In genomic region chr1:173064011-173064410, GRCh38 we compare ENCODE assay signal across 29 cellular contexts. TPM values are rescaled to one million over a fixed set of nuclear protein-coding genes. Genes with fewer than 3 reads are reported as not detected.
DNase-seq lines count a peak whose midpoint lies in the region; ATAC-seq and TF ChIP-seq lines count a peak whose summit lies in the region.
"Had no signal": no experiment of that assay in that cellular context is flagged by ENCODE, and none has a peak within 500 bp of the region (broad histone marks: within the 10 kb centered on the region; RNA-seq: fewer than 3 reads in every experiment).

No MANE protein-coding gene starts in this region.

- peak overlapping the region; percentile 53 for H2AFZ ChIP-seq in smooth muscle cell (ENCODE audit: low read depth)

- no peaks in the 10 kb centered on the region for H3K79me2 ChIP-seq in smooth muscle cell (ENCODE audit: low read depth)

- no peak overlapping the region for H3K4me3 ChIP-seq in fibroblast of mammary gland (ENCODE audit: control insufficient read depth, low read depth, low read length)
- H3K4me3 ChIP-seq in smooth muscle cell, result no peak overlapping the region
- H3K4me3 ChIP-seq: adrenal gland, coronary artery, ovary had no signal

- H3K9ac ChIP-seq in smooth muscle cell (ENCODE audit: low read depth), result no peak overlapping the region
- H3K9ac ChIP-seq: KMS-11 had no signal

- H3K4me1 ChIP-seq in smooth muscle cell (ENCODE audit: low read depth), result no peaks in the 10 kb centered on the region
- H3K4me1 ChIP-seq: adrenal gland had no signal

- H3K36me3 Mint-ChIP-seq in WTC11, result no peaks in the 10 kb centered on the region
- no peaks in the 10 kb centered on the region for H3K36me3 Mint-ChIP-seq in stimulated activated memory B cell treated with anti-CD40 and anti-IgM and Interleukin-4, amounts not matched to agents 10 μg/mL and 1 μg/mL and 100 μg/mL, for 72 hours
- H3K36me3 Mint-ChIP-seq: CD4-positive, CD25-positive, alpha-beta regulatory T cell had no signal

- TF ChIP-seq CTCF in WTC11 (IDR thresholded peaks at IDR 0.05) (no peak), fibroblast of mammary gland (conservative IDR thresholded peaks at IDR 0.05; ENCODE audit: control insufficient read depth, insufficient read depth, low read depth, low read length) (no peak), smooth muscle cell (IDR thresholded peaks at IDR 0.05; ENCODE audit: borderline replicate concordance, insufficient read depth, poor library complexity, severe bottlenecking) (no peak)

- H3K27me3 ChIP-seq in smooth muscle cell (ENCODE audit: low read depth), result no peaks in the 10 kb centered on the region
- H3K27me3 ChIP-seq: adrenal gland, ovary had no signal

- ATAC-seq in WTC11 (no peak), HG02759 (IDR thresholded peaks at IDR 0.05; ENCODE audit: unreplicated experiment) (no peak)
- no peak for ATAC-seq in stimulated activated memory B cell treated with anti-CD40 and anti-IgM and Interleukin-4, amounts not matched to agents 10 μg/mL and 1 μg/mL and 100 μg/mL, for 72 hours
- ATAC-seq: activated T-cell treated with anti-CD3 and anti-CD28 coated beads, Interleukin-2, amount 50 U/mL, for 72 hours; left lobe of liver; natural killer cell treated with Interleukin-12 subunit alpha and Interleukin-12 subunit beta and Interleukin-15 and Interleukin-18, amount 100 ng/mL, for 72 hours; right cardiac atrium; T-helper 17 cell had no signal

- no peaks in the 10 kb centered on the region for H4K20me1 ChIP-seq in smooth muscle cell (ENCODE audit: low read depth)

- peak overlapping the region; percentile 64 for H3K4me2 ChIP-seq in smooth muscle cell
- H3K4me2 ChIP-seq: KMS-11 had no signal

- H3K27me3 Mint-ChIP-seq in WTC11 (ENCODE audit: low read depth), result no peaks in the 10 kb centered on the region
- H3K27me3 Mint-ChIP-seq in stimulated activated memory B cell treated with anti-CD40 and anti-IgM and Interleukin-4, amounts not matched to agents 10 μg/mL and 1 μg/mL and 100 μg/mL, for 72 hours, result peaks cover 15% of the 10 kb centered on the region
- H3K27me3 Mint-ChIP-seq: T-helper 17 cell had no signal

- H3K27ac ChIP-seq in smooth muscle cell (ENCODE audit: low read depth), result no peak overlapping the region
- H3K27ac ChIP-seq: adrenal gland, coronary artery, KMS-11, ovary had no signal

- peak overlapping the region; percentile 34; the same call in 1 of the 2 replicates for H3K27ac Mint-ChIP-seq in WTC11
- no peak overlapping the region for H3K27ac Mint-ChIP-seq in stimulated activated memory B cell treated with anti-CD40 and anti-IgM and Interleukin-4, amounts not matched to agents 10 μg/mL and 1 μg/mL and 100 μg/mL, for 72 hours
- H3K27ac Mint-ChIP-seq: activated T-cell treated with anti-CD3 and anti-CD28 coated beads, Interleukin-2, amount 50 U/mL, for 72 hours; CD4-positive, CD25-positive, alpha-beta regulatory T cell had no signal

- CTCF ChIA-PET in WTC11 (lab: Charles Lee), result no interaction called here

- DNase-seq in H4 (ENCODE audit: low spot score) (peak; percentile 53), WTC11 (ENCODE audit: low spot score) (no peak), fibroblast of mammary gland (ENCODE audit: low read depth) (peak; percentile 18), smooth muscle cell (lab: John Stamatoyannopoulos, UW; ENCODE audit: unreplicated experiment) (no peak), hippocampal formation (lab: John Stamatoyannopoulos, UW) (no peak)
- DNase-seq: activated CD4-positive, alpha-beta T cell treated with anti-CD3 and anti-CD28 coated beads for 48 hours; activated naive CD4-positive, alpha-beta T cell treated with Interleukin-2 at 50 U/mL for 16 hours; activated T-cell treated with anti-CD3 and anti-CD28 coated beads, Interleukin-2, amount 50 U/mL, for 72 hours; adrenal gland; CD4-positive, CD25-positive, alpha-beta regulatory T cell; head of caudate nucleus; midbrain; MV-4-11; NCI-H1694 treated with DMSO at 0.1 percent for 48 hours; NCI-H526; ovary; right cardiac atrium; RPMI8226; stimulated activated CD4-positive, alpha-beta T cell treated with anti-CD3 and anti-CD28 coated beads, Interleukin-4, amount 100 ng/mL, for 1 hour; stimulated activated naive CD4-positive, alpha-beta T cell; T-helper 17 cell had no signal

- no peak overlapping the region for H3K4me3 Mint-ChIP-seq in WTC11
- H3K4me3 Mint-ChIP-seq in stimulated activated memory B cell treated with anti-CD40 and anti-IgM and Interleukin-4, amounts not matched to agents 10 μg/mL and 1 μg/mL and 100 μg/mL, for 72 hours, result no peak overlapping the region
- H3K4me3 Mint-ChIP-seq: activated T-cell treated with anti-CD3 and anti-CD28 coated beads, Interleukin-2, amount 50 U/mL, for 72 hours; CD4-positive, CD25-positive, alpha-beta regulatory T cell; natural killer cell treated with Interleukin-12 subunit alpha and Interleukin-12 subunit beta and Interleukin-15 and Interleukin-18, amount 100 ng/mL, for 72 hours; T-helper 17 cell had no signal

- H3K4me1 Mint-ChIP-seq in WTC11, result peaks cover 5% of the 10 kb centered on the region; the same call in 1 of the 2 replicates
- peaks cover 9% of the 10 kb centered on the region for H3K4me1 Mint-ChIP-seq in stimulated activated memory B cell treated with anti-CD40 and anti-IgM and Interleukin-4, amounts not matched to agents 10 μg/mL and 1 μg/mL and 100 μg/mL, for 72 hours
- H3K4me1 Mint-ChIP-seq: CD4-positive, CD25-positive, alpha-beta regulatory T cell; T-helper 17 cell had no signal

- no peaks in the 10 kb centered on the region for H3F3A ChIP-seq in smooth muscle cell (ENCODE audit: low read depth)

- WGBS in smooth muscle cell (ENCODE audit: low lambda C conversion rate), result 24% methylated on average over 3 of the region's 3 CpGs

- no peaks in the 10 kb centered on the region for H3K36me3 ChIP-seq in smooth muscle cell (ENCODE audit: low read depth)
- H3K36me3 ChIP-seq: adrenal gland, ovary had no signal

- H3K9me3 Mint-ChIP-seq in WTC11, result peaks cover 8% of the 10 kb centered on the region
- H3K9me3 Mint-ChIP-seq in stimulated activated memory B cell treated with anti-CD40 and anti-IgM and Interleukin-4, amounts not matched to agents 10 μg/mL and 1 μg/mL and 100 μg/mL, for 72 hours, result no peaks in the 10 kb centered on the region

- H3K9me3 ChIP-seq in smooth muscle cell (replicated peaks; ENCODE audit: low read depth), result no peaks in the 10 kb centered on the region
- H3K9me3 ChIP-seq: adrenal gland, ovary had no signal

- POLR2A ChIA-PET in WTC11 (lab: Charles Lee), result no interaction called here

TF ChIP-seq in WTC11, 78 proteins besides CTCF, POLR2A, EP300 and RAD21 (continues in another document):
- TF ChIP-seq, protein P1, sequence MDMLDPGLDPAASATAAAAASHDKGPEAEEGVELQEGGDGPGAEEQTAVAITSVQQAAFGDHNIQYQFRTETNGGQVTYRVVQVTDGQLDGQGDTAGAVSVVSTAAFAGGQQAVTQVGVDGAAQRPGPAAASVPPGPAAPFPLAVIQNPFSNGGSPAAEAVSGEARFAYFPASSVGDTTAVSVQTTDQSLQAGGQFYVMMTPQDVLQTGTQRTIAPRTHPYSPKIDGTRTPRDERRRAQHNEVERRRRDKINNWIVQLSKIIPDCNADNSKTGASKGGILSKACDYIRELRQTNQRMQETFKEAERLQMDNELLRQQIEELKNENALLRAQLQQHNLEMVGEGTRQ (CRISPR knock-in tag; IDR thresholded peaks at IDR 0.05), result no peak
- TF ChIP-seq EMX1 (CRISPR knock-in tag; IDR thresholded peaks at IDR 0.05), result no peak
- TF ChIP-seq ZBTB21 (CRISPR knock-in tag; IDR thresholded peaks at IDR 0.05; ENCODE audit: borderline replicate concordance), result no peak
- TF ChIP-seq E2F4 (CRISPR knock-in tag; IDR thresholded peaks at IDR 0.05; ENCODE audit: borderline replicate concordance, low read depth), result no peak
- no peak for TF ChIP-seq NFATC4 (CRISPR knock-in tag; IDR thresholded peaks at IDR 0.05)
- no peak for TF ChIP-seq ZNF138 (CRISPR knock-in tag; conservative IDR thresholded peaks at IDR 0.05)
- no peak for TF ChIP-seq NR3C1 (CRISPR knock-in tag; conservative IDR thresholded peaks at IDR 0.05; ENCODE audit: low read depth)
- no peak for TF ChIP-seq ZNF396 (CRISPR knock-in tag; IDR thresholded peaks at IDR 0.05; ENCODE audit: borderline replicate concordance)
- TF ChIP-seq, protein P2, sequence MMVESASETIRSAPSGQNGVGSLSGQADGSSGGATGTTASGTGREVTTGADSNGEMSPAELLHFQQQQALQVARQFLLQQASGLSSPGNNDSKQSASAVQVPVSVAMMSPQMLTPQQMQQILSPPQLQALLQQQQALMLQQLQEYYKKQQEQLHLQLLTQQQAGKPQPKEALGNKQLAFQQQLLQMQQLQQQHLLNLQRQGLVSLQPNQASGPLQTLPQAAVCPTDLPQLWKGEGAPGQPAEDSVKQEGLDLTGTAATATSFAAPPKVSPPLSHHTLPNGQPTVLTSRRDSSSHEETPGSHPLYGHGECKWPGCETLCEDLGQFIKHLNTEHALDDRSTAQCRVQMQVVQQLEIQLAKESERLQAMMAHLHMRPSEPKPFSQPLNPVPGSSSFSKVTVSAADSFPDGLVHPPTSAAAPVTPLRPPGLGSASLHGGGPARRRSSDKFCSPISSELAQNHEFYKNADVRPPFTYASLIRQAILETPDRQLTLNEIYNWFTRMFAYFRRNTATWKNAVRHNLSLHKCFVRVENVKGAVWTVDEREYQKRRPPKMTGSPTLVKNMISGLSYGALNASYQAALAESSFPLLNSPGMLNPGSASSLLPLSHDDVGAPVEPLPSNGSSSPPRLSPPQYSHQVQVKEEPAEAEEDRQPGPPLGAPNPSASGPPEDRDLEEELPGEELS (CRISPR knock-in tag; IDR thresholded peaks at IDR 0.05), result no peak
- no peak for TF ChIP-seq OVOL2 (CRISPR knock-in tag; IDR thresholded peaks at IDR 0.05; ENCODE audit: borderline replicate concordance)

RNA-seq across cellular contexts. Expression of gene TNFSF18, which starts 13.3 kb away (rescaled TPM):
- 0.29 and 0.79 TPM in 2 replicates for total RNA-seq in H4 (2014; rRNA removed; shearing (Covaris generic))
- total RNA-seq in WTC11 (2021) (not detected in 3 replicates), smooth muscle cell (not detected in 2 replicates)
- polyA plus RNA-seq in smooth muscle cell, result 0.23 TPM in 1 of 2 replicates, not detected in the other
- total RNA-seq: activated T-cell treated with anti-CD3 and anti-CD28 coated beads, Interleukin-2, amount 50 U/mL, for 72 hours; CD4-positive, CD25-positive, alpha-beta regulatory T cell; G401; right cardiac atrium; SK-MEL-5; T-helper 17 cell had no signal
- polyA plus RNA-seq: CD4-positive, CD25-positive, alpha-beta regulatory T cell; ovary; right cardiac atrium had no signal

Comparison
In these comparisons a context has a peak if more than half of its experiments do, and no peak if none do; other contexts are left out.
1. DNase-seq: peak in H4 (single experiment) and fibroblast of mammary gland (single experiment); none in WTC11 (single experiment), smooth muscle cell (single experiment) and hippocampal formation (0 of 2).